ENCODE assay signal across 14 cellular contexts in the genomic region with DNA sequence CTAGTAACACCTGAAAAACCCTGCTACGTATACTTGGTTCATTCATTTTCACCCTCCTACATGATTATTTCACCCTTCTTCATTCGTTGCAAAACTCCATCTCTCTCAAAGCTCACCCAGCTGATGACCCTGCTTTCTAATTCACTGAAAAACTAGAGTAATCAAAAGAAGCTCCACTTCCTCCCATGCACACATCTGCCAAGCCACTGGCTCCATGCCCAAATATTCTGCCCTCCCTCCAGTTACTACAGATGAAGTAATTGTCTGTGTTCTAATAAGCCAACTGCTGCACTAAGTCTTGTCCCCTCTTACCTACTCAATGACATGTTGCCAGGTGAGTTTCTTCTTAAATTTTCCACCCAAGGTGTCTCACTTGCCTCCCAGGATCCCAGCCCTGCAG.
DNase-seq lines count a peak whose midpoint lies in the region; TF ChIP-seq lines count a peak whose summit lies in the region.
"Had no signal": no experiment of that assay in that cellular context is flagged by ENCODE, and none has a peak within 500 bp of the region (broad histone marks: within the 10 kb centered on the region; RNA-seq: fewer than 3 reads in every experiment).

No MANE protein-coding gene starts in this region.

- no peaks in the 10 kb centered on the region for H3F3A ChIP-seq in neural progenitor cell (ENCODE audit: low read depth)

- H4K20me1 ChIP-seq in neural progenitor cell (ENCODE audit: low read depth) = no peaks in the 10 kb centered on the region

- no peak overlapping the region for H3K9ac ChIP-seq in neural progenitor cell
- H3K9ac ChIP-seq in mesendoderm (ENCODE audit: low read length) = no peak overlapping the region

- H3K36me3 Mint-ChIP-seq in neural progenitor cell = no peaks in the 10 kb centered on the region
- H3K36me3 Mint-ChIP-seq: CD4-positive, CD25-positive, alpha-beta regulatory T cell had no signal

- H2BK120ac ChIP-seq in mesendoderm (ENCODE audit: low read depth, low read length) = no peak overlapping the region

- H3K27me3 ChIP-seq in HL-60 (ENCODE audit: insufficient read depth, poor library complexity, severe bottlenecking) (no peaks in the 10 kb centered on the region), neural progenitor cell (no peaks in the 10 kb centered on the region), mesendoderm (ENCODE audit: insufficient read depth, low read length, poor library complexity) (no peaks in the 10 kb centered on the region)

- no peak overlapping the region for H2BK15ac ChIP-seq in mesendoderm (replicated peaks; ENCODE audit: low read depth)

- H3K4me1 ChIP-seq in neural progenitor cell = no peaks in the 10 kb centered on the region
- H3K4me1 ChIP-seq in mesendoderm (ENCODE audit: control insufficient read depth, low read depth, low read length) = no peaks in the 10 kb centered on the region
- H3K4me1 ChIP-seq: prostate gland had no signal

- H3K36me3 ChIP-seq in neural progenitor cell (no peaks in the 10 kb centered on the region), mesendoderm (ENCODE audit: control insufficient read depth, insufficient read depth, low read length) (no peaks in the 10 kb centered on the region)
- H3K36me3 ChIP-seq: prostate gland had no signal

- no peak overlapping the region for H2BK5ac ChIP-seq in mesendoderm (ENCODE audit: low read length)

- no peak overlapping the region for H3K27ac Mint-ChIP-seq in neural progenitor cell
- H3K27ac Mint-ChIP-seq: activated CD4-positive, alpha-beta T cell treated with anti-CD3 and anti-CD28 coated beads, Interleukin-2, amount 10 ng/mL, durations not matched to agents 7 days and 5 days; activated naive CD8-positive, alpha-beta T cell; CD4-positive, CD25-positive, alpha-beta regulatory T cell had no signal

- H3K56ac ChIP-seq in mesendoderm (ENCODE audit: low read length) = no peak overlapping the region

- H4K5ac ChIP-seq in mesendoderm (ENCODE audit: low read length) = no peak overlapping the region

- H3K9me3 Mint-ChIP-seq in neural progenitor cell = no peaks in the 10 kb centered on the region

- no peak overlapping the region for H2AK5ac ChIP-seq in mesendoderm (ENCODE audit: low read length)

- H3K79me1 ChIP-seq in mesendoderm (ENCODE audit: low read length) = no peaks in the 10 kb centered on the region

- H3K79me2 ChIP-seq in neural progenitor cell (ENCODE audit: low read depth) = no peaks in the 10 kb centered on the region
- no peaks in the 10 kb centered on the region for H3K79me2 ChIP-seq in mesendoderm (ENCODE audit: control insufficient read depth, insufficient read depth, low read length)

- H3K27me3 Mint-ChIP-seq in neural progenitor cell (ENCODE audit: insufficient read depth, low read depth) = no peaks in the 10 kb centered on the region
- H3K27me3 Mint-ChIP-seq: activated CD4-positive, alpha-beta T cell treated with anti-CD3 and anti-CD28 coated beads, Interleukin-2, amount 10 ng/mL, durations not matched to agents 7 days and 5 days; activated naive CD8-positive, alpha-beta T cell had no signal

- WGBS in mesendoderm (ENCODE audit: extremely low coverage, insufficient coverage, low lambda C conversion rate) = no CpG with 5 or more reads among the region's 2 CpGs

- no peaks in the 10 kb centered on the region for H3K4me1 Mint-ChIP-seq in neural progenitor cell
- H3K4me1 Mint-ChIP-seq: activated CD4-positive, alpha-beta T cell treated with anti-CD3 and anti-CD28 coated beads, Interleukin-2, amount 10 ng/mL, durations not matched to agents 7 days and 5 days; CD4-positive, CD25-positive, alpha-beta regulatory T cell had no signal

- DNase-seq in AG09319 (ENCODE audit: extremely low read depth, low read depth) (peak; percentile 59), HL-60 (ENCODE audit: low read depth in 1 of 2, low spot score in 1 of 2) (peak; percentile 11 to 79), RPMI7951 (ENCODE audit: low read depth) (peak; percentile 62), foreskin melanocyte (peak; percentile 53), activated gamma-delta T cell treated with Interleukin-2 at 50 U/mL for 16 hours (no peak), neural progenitor cell (ENCODE audit: low spot score) (no peak), amygdala (lab: John Stamatoyannopoulos, UW) (no peak), mesendoderm (no peak)
- DNase-seq: activated CD4-positive, alpha-beta T cell treated with anti-CD3 and anti-CD28 coated beads, Interleukin-2, amount 10 ng/mL, durations not matched to agents 7 days and 5 days; CD4-positive, CD25-positive, alpha-beta regulatory T cell; SIG-M5 had no signal

- no peak overlapping the region for H4K8ac ChIP-seq in mesendoderm (ENCODE audit: low read depth, low read length)

- no peak overlapping the region for H3K4me2 ChIP-seq in neural progenitor cell
- no peak overlapping the region for H3K4me2 ChIP-seq in mesendoderm (ENCODE audit: low read length)

- H3K4ac ChIP-seq in mesendoderm (ENCODE audit: low read depth, low read length) = no peak overlapping the region

- no peaks in the 10 kb centered on the region for H3K9me3 ChIP-seq in neural progenitor cell (ENCODE audit: low read depth)
- H3K9me3 ChIP-seq: prostate gland had no signal

- H2AFZ ChIP-seq in neural progenitor cell (replicated peaks) = no peak overlapping the region

- H3K23ac ChIP-seq in mesendoderm (ENCODE audit: low read length) = no peak overlapping the region

- no peak for TF ChIP-seq CTCF in AG09319 (IDR thresholded peaks at IDR 0.05; ENCODE audit: low read depth, low read length)
- no peak for TF ChIP-seq CTCF in HL-60 (IDR thresholded peaks at IDR 0.05; ENCODE audit: insufficient read depth, low read length)
- TF ChIP-seq CTCF in neural progenitor cell (IDR thresholded peaks at IDR 0.05) = no peak

- H3K4me3 Mint-ChIP-seq in neural progenitor cell = no peak overlapping the region
- H3K4me3 Mint-ChIP-seq: activated CD4-positive, alpha-beta T cell treated with anti-CD3 and anti-CD28 coated beads, Interleukin-2, amount 10 ng/mL, durations not matched to agents 7 days and 5 days; activated naive CD8-positive, alpha-beta T cell; CD4-positive, CD25-positive, alpha-beta regulatory T cell had no signal

- H3K27ac ChIP-seq in HL-60 (replicated peaks) = peak overlapping the region; percentile 26; the same call in 1 of the 2 replicates
- H3K27ac ChIP-seq in neural progenitor cell = no peak overlapping the region
- H3K27ac ChIP-seq in mesendoderm (ENCODE audit: low read depth, low read length) = no peak overlapping the region
- H3K27ac ChIP-seq: prostate gland had no signal

- no peak overlapping the region for H3K18ac ChIP-seq in mesendoderm (ENCODE audit: low read length)

- no peak overlapping the region for H3K4me3 ChIP-seq in HL-60 (replicated peaks; ENCODE audit: insufficient read depth, low read length)
- H3K4me3 ChIP-seq in neural progenitor cell = no peak overlapping the region
- H3K4me3 ChIP-seq in mesendoderm (ENCODE audit: low read length) = no peak overlapping the region
- H3K4me3 ChIP-seq: GM12878, prostate gland had no signal

Comparison
In these comparisons a context has a peak if more than half of its experiments do, and no peak if none do; other contexts are left out.
1. DNase-seq: peak in AG09319 (single experiment), HL-60 (2 of 2), RPMI7951 (single experiment) and foreskin melanocyte (single experiment); none in activated gamma-delta T cell treated with Interleukin-2 at 50 U/mL for 16 hours (single experiment), neural progenitor cell (single experiment), amygdala (0 of 56) and mesendoderm (single experiment).